Comparison of ENCODE assay signal across 8 cellular contexts in genomic region chr7:77697535-77697831, GRCh38. TPM values are rescaled to one million over a fixed set of nuclear protein-coding genes. Genes with fewer than 3 reads are reported as not detected.
DNase-seq lines count a peak whose midpoint lies in the region; ATAC-seq and TF ChIP-seq lines count a peak whose summit lies in the region.

No MANE protein-coding gene starts in this region.

- intact Hi-C loops in Right ventricle myocardium inferior (cut with DNase I) = loop anchor here (5.0 to 10.0 kb wide), 2 partner anchors 40 to 57 kb away; no protein-coding TSS in a partner anchor

- H4K20me1 ChIP-seq in GM23248 (ENCODE audit: insufficient read depth) = no peaks in the 10 kb centered on the region

- peak overlapping the region; percentile 91 for H2AFZ ChIP-seq in GM23248

- H3K27ac ChIP-seq in 22Rv1 (peak overlapping the region; percentile 81), GM23248 (peak overlapping the region; percentile 84), rectal smooth muscle tissue (ENCODE audit: low read depth, low read length) (peak overlapping the region; percentile 95)

- H3K36me3 Mint-ChIP-seq in activated T-cell treated with anti-CD3 and anti-CD28 coated beads, Interleukin-2, amount 50 U/mL, for 72 hours (ENCODE audit: insufficient read depth in 2 of 2) = peaks cover 12 to 14% of the 10 kb centered on the region in 2 donors

- peaks cover 30% of the 10 kb centered on the region for H3K4me1 ChIP-seq in GM23248 (ENCODE audit: insufficient read depth)
- peaks cover 11% of the 10 kb centered on the region for H3K4me1 ChIP-seq in rectal smooth muscle tissue (ENCODE audit: control insufficient read depth, insufficient read depth, low read length)

- ATAC-seq in activated T-cell treated with anti-CD3 and anti-CD28 coated beads, Interleukin-2, amount 50 U/mL, for 72 hours (replicated peaks in 1 of 2) = no peak
- peak; percentile 26 for ATAC-seq in Right ventricle myocardium inferior
- no peak for ATAC-seq in HG03432 (IDR thresholded peaks at IDR 0.05; ENCODE audit: unreplicated experiment)
- no peak for ATAC-seq in GM19023 (IDR thresholded peaks at IDR 0.05; ENCODE audit: unreplicated experiment)
- no peak for ATAC-seq in GM21360 (IDR thresholded peaks at IDR 0.05; ENCODE audit: unreplicated experiment)

- H3K36me3 ChIP-seq in GM23248 (ENCODE audit: low read depth) (no peaks in the 10 kb centered on the region), rectal smooth muscle tissue (ENCODE audit: control insufficient read depth, insufficient read depth, low read length) (no peaks in the 10 kb centered on the region)

- no peaks in the 10 kb centered on the region for H3K9me2 ChIP-seq in GM23248 (ENCODE audit: insufficient read depth)

- H3K4me1 Mint-ChIP-seq in activated T-cell treated with anti-CD3 and anti-CD28 coated beads, Interleukin-2, amount 50 U/mL, for 72 hours (ENCODE audit: low read depth) = peaks cover 57% of the 10 kb centered on the region

- no peaks in the 10 kb centered on the region for H3K9me3 Mint-ChIP-seq in activated T-cell treated with anti-CD3 and anti-CD28 coated beads, Interleukin-2, amount 50 U/mL, for 72 hours

- TF ChIP-seq CTCF in 22Rv1 (IDR thresholded peaks at IDR 0.05) = no peak

- H3K27me3 Mint-ChIP-seq in activated T-cell treated with anti-CD3 and anti-CD28 coated beads, Interleukin-2, amount 50 U/mL, for 72 hours (ENCODE audit: low read depth) = no peaks in the 10 kb centered on the region

- peak overlapping the region; percentile 98 to 99 for H3K4me3 Mint-ChIP-seq in activated T-cell treated with anti-CD3 and anti-CD28 coated beads, Interleukin-2, amount 50 U/mL, for 72 hours

- DNase-seq in GM23248 (peak; percentile 82), Right ventricle myocardium inferior (ENCODE audit: missing footprints) (no peak)
- DNase-seq in activated T-cell treated with anti-CD3 and anti-CD28 coated beads, Interleukin-2, amount 50 U/mL, for 72 hours = peak; percentile 10 to 25

- H3F3A ChIP-seq in GM23248 (ENCODE audit: insufficient read depth) = peaks cover 23% of the 10 kb centered on the region

- H3K27me3 ChIP-seq in GM23248 (replicated peaks; ENCODE audit: insufficient read depth) (no peaks in the 10 kb centered on the region), rectal smooth muscle tissue (ENCODE audit: control insufficient read depth, insufficient read depth, low read length) (no peaks in the 10 kb centered on the region)

- in situ Hi-C loops in GM23248 (cut with MboI) = no loop called here

- H3K9me3 ChIP-seq in GM23248 (ENCODE audit: low read depth) = no peaks in the 10 kb centered on the region

- H3K4me3 ChIP-seq in GM23248 = peak overlapping the region; percentile 95
- peak overlapping the region; percentile 77 for H3K4me3 ChIP-seq in rectal smooth muscle tissue (ENCODE audit: low read length)

- WGBS in GM23248 (ENCODE audit: low coverage in 1 of 2, low lambda C conversion rate in 2 of 2, missing lambda C conversion rate in 2 of 2), 2 experiments = 1 to 2% methylated on average over 10 of the region's 10 CpGs

- H3K27ac Mint-ChIP-seq in activated T-cell treated with anti-CD3 and anti-CD28 coated beads, Interleukin-2, amount 50 U/mL, for 72 hours = peak overlapping the region; percentile 95

- H3K9ac ChIP-seq in GM23248 (peak overlapping the region; percentile 93), rectal smooth muscle tissue (ENCODE audit: low read length) (peak overlapping the region; percentile 90)

- peak overlapping the region; percentile 96 for H3K4me2 ChIP-seq in GM23248 (ENCODE audit: unreplicated experiment)

- peaks cover 93% of the 10 kb centered on the region for H3K79me2 ChIP-seq in GM23248 (ENCODE audit: insufficient read depth)

RNA-seq across cellular contexts. Expression of gene RSBN1L, which starts 1.2 kb away (rescaled TPM):
- 4.9 and 13.3 TPM in 2 replicates for total RNA-seq in GM23248 (2014; rRNA removed; shearing (Covaris generic))
- polyA plus RNA-seq in GM23248 (2016; fragmentation: Nextera tagmentation; extraction: Ambion mirVana) = 2.0 and 2.5 TPM in 2 replicates
- 10 to 100 TPM; 14.9 to 19.2 TPM for total RNA-seq in activated T-cell treated with anti-CD3 and anti-CD28 coated beads, Interleukin-2, amount 50 U/mL, for 72 hours
- 8.1 TPM for total RNA-seq in Right ventricle myocardium inferior
